Comparison of ENCODE assay signal across 1 cellular context in genomic region chr11:65382036-65382803, GRCh38.
TF ChIP-seq lines count a peak whose summit lies in the region.

TSS of gene SLC25A45 (minus strand) at chr11:65382646. CDS start at chr11:65381951, 695 bp downstream.

TF ChIP-seq in HepG2, 621 proteins besides CTCF, POLR2A, EP300 and RAD21 (continued from another document and continues in another):
- TF ChIP-seq, protein P1, sequence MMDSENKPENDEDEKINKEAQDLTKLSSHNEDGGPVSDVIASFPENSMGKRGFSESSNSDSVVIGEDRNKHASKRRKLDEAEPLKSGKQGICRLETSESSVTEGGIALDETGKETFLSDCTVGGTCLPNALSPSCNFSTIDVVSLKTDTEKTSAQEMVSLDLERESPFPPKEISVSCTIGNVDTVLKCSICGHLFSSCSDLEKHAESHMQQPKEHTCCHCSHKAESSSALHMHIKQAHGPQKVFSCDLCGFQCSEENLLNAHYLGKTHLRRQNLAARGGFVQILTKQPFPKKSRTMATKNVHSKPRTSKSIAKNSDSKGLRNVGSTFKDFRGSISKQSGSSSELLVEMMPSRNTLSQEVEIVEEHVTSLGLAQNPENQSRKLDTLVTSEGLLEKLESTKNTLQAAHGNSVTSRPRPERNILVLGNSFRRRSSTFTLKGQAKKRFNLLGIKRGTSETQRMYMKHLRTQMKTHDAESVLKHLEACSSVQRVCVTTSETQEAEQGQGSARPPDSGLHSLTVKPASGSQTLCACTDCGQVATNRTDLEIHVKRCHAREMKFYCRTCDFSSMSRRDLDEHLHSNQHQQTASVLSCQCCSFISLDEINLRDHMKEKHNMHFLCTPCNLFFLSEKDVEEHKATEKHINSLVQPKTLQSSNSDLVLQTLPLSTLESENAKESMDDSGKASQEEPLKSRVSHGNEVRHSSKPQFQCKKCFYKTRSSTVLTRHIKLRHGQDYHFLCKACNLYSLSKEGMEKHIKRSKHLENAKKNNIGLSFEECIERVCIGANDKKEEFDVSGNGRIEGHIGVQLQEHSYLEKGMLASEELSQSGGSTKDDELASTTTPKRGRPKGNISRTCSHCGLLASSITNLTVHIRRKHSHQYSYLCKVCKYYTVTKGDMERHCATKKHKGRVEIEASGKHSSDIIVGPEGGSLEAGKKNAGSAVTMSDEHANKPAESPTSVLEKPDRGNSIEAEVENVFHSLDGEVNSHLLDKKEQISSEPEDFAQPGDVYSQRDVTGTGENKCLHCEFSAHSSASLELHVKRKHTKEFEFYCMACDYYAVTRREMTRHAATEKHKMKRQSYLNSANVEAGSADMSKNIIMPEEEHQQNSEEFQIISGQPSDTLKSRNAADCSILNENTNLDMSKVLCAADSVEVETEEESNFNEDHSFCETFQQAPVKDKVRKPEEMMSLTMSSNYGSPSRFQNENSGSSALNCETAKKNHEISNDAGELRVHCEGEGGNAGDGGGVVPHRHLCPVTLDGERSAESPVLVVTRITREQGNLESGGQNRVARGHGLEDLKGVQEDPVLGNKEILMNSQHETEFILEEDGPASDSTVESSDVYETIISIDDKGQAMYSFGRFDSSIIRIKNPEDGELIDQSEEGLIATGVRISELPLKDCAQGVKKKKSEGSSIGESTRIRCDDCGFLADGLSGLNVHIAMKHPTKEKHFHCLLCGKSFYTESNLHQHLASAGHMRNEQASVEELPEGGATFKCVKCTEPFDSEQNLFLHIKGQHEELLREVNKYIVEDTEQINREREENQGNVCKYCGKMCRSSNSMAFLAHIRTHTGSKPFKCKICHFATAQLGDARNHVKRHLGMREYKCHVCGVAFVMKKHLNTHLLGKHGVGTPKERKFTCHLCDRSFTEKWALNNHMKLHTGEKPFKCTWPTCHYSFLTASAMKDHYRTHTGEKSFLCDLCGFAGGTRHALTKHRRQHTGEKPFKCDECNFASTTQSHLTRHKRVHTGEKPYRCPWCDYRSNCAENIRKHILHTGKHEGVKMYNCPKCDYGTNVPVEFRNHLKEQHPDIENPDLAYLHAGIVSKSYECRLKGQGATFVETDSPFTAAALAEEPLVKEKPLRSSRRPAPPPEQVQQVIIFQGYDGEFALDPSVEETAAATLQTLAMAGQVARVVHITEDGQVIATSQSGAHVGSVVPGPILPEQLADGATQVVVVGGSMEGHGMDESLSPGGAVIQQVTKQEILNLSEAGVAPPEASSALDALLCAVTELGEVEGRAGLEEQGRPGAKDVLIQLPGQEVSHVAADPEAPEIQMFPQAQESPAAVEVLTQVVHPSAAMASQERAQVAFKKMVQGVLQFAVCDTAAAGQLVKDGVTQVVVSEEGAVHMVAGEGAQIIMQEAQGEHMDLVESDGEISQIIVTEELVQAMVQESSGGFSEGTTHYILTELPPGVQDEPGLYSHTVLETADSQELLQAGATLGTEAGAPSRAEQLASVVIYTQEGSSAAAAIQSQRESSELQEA (CRISPR knock-in tag; IDR thresholded peaks at IDR 0.05; ENCODE audit: not compliant biosample characterization) = no peak
- TF ChIP-seq ZNF337 (CRISPR knock-in tag; IDR thresholded peaks at IDR 0.05; ENCODE audit: borderline replicate concordance, low read depth) (peak; percentile 54; the same call in 1 of the 2 replicates), IRX3 (CRISPR knock-in tag; IDR thresholded peaks at IDR 0.05; ENCODE audit: borderline replicate concordance, low read depth) (no peak), HNF4A (CRISPR knock-in tag; IDR thresholded peaks at IDR 0.05) (peak; percentile 79), RFXANK (CRISPR knock-in tag; IDR thresholded peaks at IDR 0.05) (no peak; the same call in 1 of the 2 replicates), KDM6A (CRISPR knock-in tag; IDR thresholded peaks at IDR 0.05; ENCODE audit: low read depth) (peak; percentile 49; the same call in 1 of the 2 replicates), NRL (CRISPR knock-in tag; IDR thresholded peaks at IDR 0.05; ENCODE audit: borderline replicate concordance) (peak; percentile 96; the same call in 1 of the 2 replicates), ZBTB39 (CRISPR knock-in tag; IDR thresholded peaks at IDR 0.05) (0 out of 2 replicates have a peak, but pooled peaks have one; percentile 38), IRF9 (CRISPR knock-in tag; IDR thresholded peaks at IDR 0.05; ENCODE audit: borderline replicate concordance) (no peak; the same call in 1 of the 2 replicates), ZNF383 (CRISPR knock-in tag; IDR thresholded peaks at IDR 0.05; ENCODE audit: borderline replicate concordance) (peak; percentile 52; the same call in 1 of the 2 replicates), KAT7 (CRISPR knock-in tag; IDR thresholded peaks at IDR 0.05; ENCODE audit: borderline replicate concordance) (peak; percentile 90), ZNF577 (CRISPR knock-in tag; IDR thresholded peaks at IDR 0.05; ENCODE audit: borderline replicate concordance, low read depth) (no peak), ZNF773 (CRISPR knock-in tag; IDR thresholded peaks at IDR 0.05; ENCODE audit: borderline replicate concordance) (no peak), YY1 (IDR thresholded peaks at IDR 0.05; ENCODE audit: insufficient read depth, insufficient replicate concordance, low read depth, low read length) (peak; percentile 82), ZNF782 (CRISPR knock-in tag; IDR thresholded peaks at IDR 0.05; ENCODE audit: borderline replicate concordance) (no peak; the same call in 1 of the 2 replicates), ZNF619 (CRISPR knock-in tag; IDR thresholded peaks at IDR 0.05) (peak; percentile 95), ZXDC (CRISPR knock-in tag; IDR thresholded peaks at IDR 0.05) (no peak), GATAD1 (CRISPR knock-in tag; IDR thresholded peaks at IDR 0.05) (peak; percentile 80), E2F5 (CRISPR knock-in tag; conservative IDR thresholded peaks at IDR 0.05) (peak; percentile 71; the same call in 1 of the 2 replicates), ZSCAN25 (CRISPR knock-in tag; IDR thresholded peaks at IDR 0.05) (peak; percentile 42), RNF2 (conservative IDR thresholded peaks at IDR 0.05; ENCODE audit: low read depth) (peak; percentile 72; the same call in 1 of the 2 replicates), SNRNP70 (IDR thresholded peaks at IDR 0.05; ENCODE audit: low read depth, low read length) (no peak), ZNF484 (CRISPR knock-in tag; IDR thresholded peaks at IDR 0.05; ENCODE audit: borderline replicate concordance, low read depth) (no peak), STAT5B (CRISPR knock-in tag; IDR thresholded peaks at IDR 0.05) (no peak), RELA (CRISPR knock-in tag; IDR thresholded peaks at IDR 0.05) (peak; percentile 25; the same call in 1 of the 2 replicates), MAFG (CRISPR knock-in tag; IDR thresholded peaks at IDR 0.05) (no peak), HOXA9 (CRISPR knock-in tag; IDR thresholded peaks at IDR 0.05; ENCODE audit: borderline replicate concordance) (no peak; the same call in 1 of the 2 replicates), ZNF124 (CRISPR knock-in tag; IDR thresholded peaks at IDR 0.05) (peak; percentile 74; the same call in 1 of the 2 replicates)
- TF ChIP-seq, protein P2, sequence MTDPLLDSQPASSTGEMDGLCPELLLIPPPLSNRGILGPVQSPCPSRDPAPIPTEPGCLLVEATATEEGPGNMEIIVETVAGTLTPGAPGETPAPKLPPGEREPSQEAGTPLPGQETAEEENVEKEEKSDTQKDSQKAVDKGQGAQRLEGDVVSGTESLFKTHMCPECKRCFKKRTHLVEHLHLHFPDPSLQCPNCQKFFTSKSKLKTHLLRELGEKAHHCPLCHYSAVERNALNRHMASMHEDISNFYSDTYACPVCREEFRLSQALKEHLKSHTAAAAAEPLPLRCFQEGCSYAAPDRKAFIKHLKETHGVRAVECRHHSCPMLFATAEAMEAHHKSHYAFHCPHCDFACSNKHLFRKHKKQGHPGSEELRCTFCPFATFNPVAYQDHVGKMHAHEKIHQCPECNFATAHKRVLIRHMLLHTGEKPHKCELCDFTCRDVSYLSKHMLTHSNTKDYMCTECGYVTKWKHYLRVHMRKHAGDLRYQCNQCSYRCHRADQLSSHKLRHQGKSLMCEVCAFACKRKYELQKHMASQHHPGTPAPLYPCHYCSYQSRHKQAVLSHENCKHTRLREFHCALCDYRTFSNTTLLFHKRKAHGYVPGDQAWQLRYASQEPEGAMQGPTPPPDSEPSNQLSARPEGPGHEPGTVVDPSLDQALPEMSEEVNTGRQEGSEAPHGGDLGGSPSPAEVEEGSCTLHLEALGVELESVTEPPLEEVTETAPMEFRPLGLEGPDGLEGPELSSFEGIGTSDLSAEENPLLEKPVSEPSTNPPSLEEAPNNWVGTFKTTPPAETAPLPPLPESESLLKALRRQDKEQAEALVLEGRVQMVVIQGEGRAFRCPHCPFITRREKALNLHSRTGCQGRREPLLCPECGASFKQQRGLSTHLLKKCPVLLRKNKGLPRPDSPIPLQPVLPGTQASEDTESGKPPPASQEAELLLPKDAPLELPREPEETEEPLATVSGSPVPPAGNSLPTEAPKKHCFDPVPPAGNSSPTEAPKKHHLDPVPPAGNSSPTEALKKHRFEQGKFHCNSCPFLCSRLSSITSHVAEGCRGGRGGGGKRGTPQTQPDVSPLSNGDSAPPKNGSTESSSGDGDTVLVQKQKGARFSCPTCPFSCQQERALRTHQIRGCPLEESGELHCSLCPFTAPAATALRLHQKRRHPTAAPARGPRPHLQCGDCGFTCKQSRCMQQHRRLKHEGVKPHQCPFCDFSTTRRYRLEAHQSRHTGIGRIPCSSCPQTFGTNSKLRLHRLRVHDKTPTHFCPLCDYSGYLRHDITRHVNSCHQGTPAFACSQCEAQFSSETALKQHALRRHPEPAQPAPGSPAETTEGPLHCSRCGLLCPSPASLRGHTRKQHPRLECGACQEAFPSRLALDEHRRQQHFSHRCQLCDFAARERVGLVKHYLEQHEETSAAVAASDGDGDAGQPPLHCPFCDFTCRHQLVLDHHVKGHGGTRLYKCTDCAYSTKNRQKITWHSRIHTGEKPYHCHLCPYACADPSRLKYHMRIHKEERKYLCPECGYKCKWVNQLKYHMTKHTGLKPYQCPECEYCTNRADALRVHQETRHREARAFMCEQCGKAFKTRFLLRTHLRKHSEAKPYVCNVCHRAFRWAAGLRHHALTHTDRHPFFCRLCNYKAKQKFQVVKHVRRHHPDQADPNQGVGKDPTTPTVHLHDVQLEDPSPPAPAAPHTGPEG (CRISPR knock-in tag; IDR thresholded peaks at IDR 0.05) = peak; percentile 7; the same call in 1 of the 2 replicates
- TF ChIP-seq, protein P3, sequence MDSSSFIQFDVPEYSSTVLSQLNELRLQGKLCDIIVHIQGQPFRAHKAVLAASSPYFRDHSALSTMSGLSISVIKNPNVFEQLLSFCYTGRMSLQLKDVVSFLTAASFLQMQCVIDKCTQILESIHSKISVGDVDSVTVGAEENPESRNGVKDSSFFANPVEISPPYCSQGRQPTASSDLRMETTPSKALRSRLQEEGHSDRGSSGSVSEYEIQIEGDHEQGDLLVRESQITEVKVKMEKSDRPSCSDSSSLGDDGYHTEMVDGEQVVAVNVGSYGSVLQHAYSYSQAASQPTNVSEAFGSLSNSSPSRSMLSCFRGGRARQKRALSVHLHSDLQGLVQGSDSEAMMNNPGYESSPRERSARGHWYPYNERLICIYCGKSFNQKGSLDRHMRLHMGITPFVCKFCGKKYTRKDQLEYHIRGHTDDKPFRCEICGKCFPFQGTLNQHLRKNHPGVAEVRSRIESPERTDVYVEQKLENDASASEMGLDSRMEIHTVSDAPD (CRISPR knock-in tag; IDR thresholded peaks at IDR 0.05) = peak; percentile 95; the same call in 1 of the 2 replicates
